In genomic region chr16:8669481-8669880, GRCh38 we compare ENCODE assay signal across 35 cellular contexts. TPM values are rescaled to one million over a fixed set of nuclear protein-coding genes. Genes with fewer than 3 reads are reported as not detected.
DNase-seq lines count a peak whose midpoint lies in the region; TF ChIP-seq lines count a peak whose summit lies in the region.
"Had no signal": no experiment of that assay in that cellular context is flagged by ENCODE, and none has a peak within 500 bp of the region (broad histone marks: within the 10 kb centered on the region; RNA-seq: fewer than 3 reads in every experiment).

No MANE protein-coding gene starts in this region.

- H3K27ac ChIP-seq in spleen: no peak overlapping the region
- H3K27ac ChIP-seq in thyroid gland: peak overlapping the region in 2 of 3 donors; percentile 22 to 27
- H3K27ac ChIP-seq in mammary epithelial cell (ENCODE audit: insufficient read depth, low read depth, low read length): no peak overlapping the region
- H3K27ac ChIP-seq: 22Rv1; A549; BLaER1; BLaER1 treated with 17β-estradiol and CSF1 and Interleukin-3, amounts not matched to agents 10 nM and 100 nM; C4-2B had no signal

- no TSS peak for BruUV-seq in mammary epithelial cell (replicated peaks; lab: Mats Ljungman, UMichigan)

- in situ Hi-C loops in mammary epithelial cell (cut with MboI; ENCODE audit: low sequenced_read_pairs in 2 of 2): no loop called here

- H3K27ac Mint-ChIP-seq in chondrocyte (ENCODE audit: unreplicated experiment): no peak overlapping the region
- H3K27ac Mint-ChIP-seq in activated T-helper 1 cell treated with anti-CD3 and anti-CD28 coated beads, Interleukin-12 subunit alpha, Interleukin-12 subunit beta, Interleukin-2, Interleukin-4 antibody, amounts not matched to agents 30 ng/mL and 10 ng/mL and 1 ng/mL, durations not matched to agents 14 hours and 24 hours and 36 hours: no peak overlapping the region
- H3K27ac Mint-ChIP-seq: B cell; CD4-positive, alpha-beta memory T cell; CD4-positive, alpha-beta T cell; CD4-positive, CD25-positive, alpha-beta regulatory T cell; CD8-positive, alpha-beta memory T cell; CD8-positive, alpha-beta T cell had no signal

- peaks cover 3% of the 10 kb centered on the region for H3K4me1 Mint-ChIP-seq in chondrocyte (ENCODE audit: low read depth)
- no peaks in the 10 kb centered on the region for H3K4me1 Mint-ChIP-seq in activated T-helper 1 cell treated with anti-CD3 and anti-CD28 coated beads, Interleukin-12 subunit alpha, Interleukin-12 subunit beta, Interleukin-2, Interleukin-4 antibody, amounts not matched to agents 30 ng/mL and 10 ng/mL and 1 ng/mL, durations not matched to agents 14 hours and 24 hours and 36 hours (ENCODE audit: low read depth)

- H3K4me3 ChIP-seq in spleen: no peak overlapping the region
- H3K4me3 ChIP-seq in thyroid gland (replicated peaks in 1 of 3): no peak overlapping the region
- H3K4me3 ChIP-seq in mammary epithelial cell (replicated peaks in 1 of 3; ENCODE audit: insufficient read depth in 1 of 3, low read depth in 2 of 3, low read length in 3 of 3): no peak overlapping the region
- H3K4me3 ChIP-seq: A549; BLaER1; BLaER1 treated with 17β-estradiol and CSF1 and Interleukin-3, amounts not matched to agents 10 nM and 100 nM had no signal

- no peaks in the 10 kb centered on the region for H4K20me1 ChIP-seq in mammary epithelial cell (ENCODE audit: insufficient read depth, low read length)
- H4K20me1 ChIP-seq: BLaER1 treated with 17β-estradiol and CSF1 and Interleukin-3, amounts not matched to agents 10 nM and 100 nM had no signal

- DNase-seq in chondrocyte (ENCODE audit: low spot score) (peak; percentile 3), left kidney (ENCODE audit: low read depth, low spot score) (peak; percentile 55), spleen (peak; percentile 4), thyroid gland (peak; percentile 76 to 77), NCI-H187 treated with DMSO at 0.1 percent for 48 hours (lab: John Stamatoyannopoulos, UW) (no peak), NK-92 (lab: John Stamatoyannopoulos, UW; ENCODE audit: unreplicated experiment) (no peak), mammary epithelial cell (no peak)
- DNase-seq in activated T-helper 1 cell treated with anti-CD3 and anti-CD28 coated beads, Interleukin-12 subunit alpha, Interleukin-12 subunit beta, Interleukin-2, Interleukin-4 antibody, amounts not matched to agents 30 ng/mL and 10 ng/mL and 1 ng/mL, durations not matched to agents 14 hours and 24 hours and 36 hours (ENCODE audit: low spot score): no peak
- DNase-seq: 8988T; ACHN; AML-193; BE2C; C1 segment of cervical spinal cord; Caco-2; Calu3; CD4-positive, alpha-beta memory T cell; CD4-positive, alpha-beta T cell; CD4-positive, CD25-positive, alpha-beta regulatory T cell; CD8-positive, alpha-beta memory T cell; CD8-positive, alpha-beta T cell; COR-L47; DMS 273 treated with DMSO at 0.1 percent for 48 hours; DMS153; DMS53; DMS79; DMS79 treated with DMSO at 0.1 percent for 48 hours; DND-41; EL had no signal

- H3K79me2 ChIP-seq in mammary epithelial cell (ENCODE audit: insufficient read depth, low read length): no peaks in the 10 kb centered on the region

- no peak for TF ChIP-seq POLR2A in spleen (IDR thresholded peaks at IDR 0.05)
- TF ChIP-seq POLR2A in thyroid gland (IDR thresholded peaks at IDR 0.05): no peak

- 87 to 100% (median 94%) methylated on average over 1 of the region's 1 CpG for WGBS in spleen, 5 donors
- 43 to 44% methylated on average over 1 of the region's 1 CpG for WGBS in thyroid gland, 2 donors
- 88% methylated on average over 1 of the region's 1 CpG for WGBS in mammary epithelial cell (ENCODE audit: low coverage, missing lambda C conversion rate)

- dilution Hi-C loops in mammary epithelial cell (cut with HindIII; ENCODE audit: low sequenced_read_pairs): no loop called here

- intact Hi-C loops in spleen (cut with DNase I; ENCODE audit: low total_unique reads): no loop called here
- intact Hi-C loops in thyroid gland (cut with DNase I): loop anchor here (5.0 kb wide), 1 partner anchor 123 kb away; no protein-coding TSS in a partner anchor
- intact Hi-C loops in activated T-helper 1 cell treated with anti-CD3 and anti-CD28 coated beads, Interleukin-12 subunit alpha, Interleukin-12 subunit beta, Interleukin-2, Interleukin-4 antibody, amounts not matched to agents 30 ng/mL and 10 ng/mL and 1 ng/mL, durations not matched to agents 14 hours and 24 hours and 36 hours (cut with micrococcal nuclease): no loop called here
- intact Hi-C loops in mammary epithelial cell (cut with micrococcal nuclease): loop anchor here (10.0 kb wide), 1 partner anchor 335 kb away; no protein-coding TSS in a partner anchor

- CTCF ChIA-PET in mammary epithelial cell (lab: Charles Lee; ENCODE audit: low non-redundant PET): interaction anchor here (0.6 kb wide), 1 partner anchor 103 kb away, joined by 4 read pairs; no protein-coding TSS in a partner anchor

- H3K27me3 Mint-ChIP-seq in chondrocyte (ENCODE audit: low read depth): no peaks in the 10 kb centered on the region
- peaks cover 3% of the 10 kb centered on the region for H3K27me3 Mint-ChIP-seq in activated T-helper 1 cell treated with anti-CD3 and anti-CD28 coated beads, Interleukin-12 subunit alpha, Interleukin-12 subunit beta, Interleukin-2, Interleukin-4 antibody, amounts not matched to agents 30 ng/mL and 10 ng/mL and 1 ng/mL, durations not matched to agents 14 hours and 24 hours and 36 hours (ENCODE audit: insufficient read depth)
- H3K27me3 Mint-ChIP-seq: B cell; CD4-positive, alpha-beta memory T cell; CD4-positive, alpha-beta T cell; CD8-positive, alpha-beta memory T cell had no signal

- H3K36me3 ChIP-seq in spleen (peaks cover 0 to 40% (median 21%) of the 10 kb centered on the region in 6 donors), thyroid gland (no peaks in the 10 kb centered on the region), mammary epithelial cell (ENCODE audit: insufficient read depth, low read length) (no peaks in the 10 kb centered on the region)
- H3K36me3 ChIP-seq: BE2C had no signal

- no peaks in the 10 kb centered on the region for H3K9me3 ChIP-seq in spleen
- H3K9me3 ChIP-seq in thyroid gland: no peaks in the 10 kb centered on the region
- H3K9me3 ChIP-seq in mammary epithelial cell (replicated peaks; ENCODE audit: insufficient read depth, low read length): no peaks in the 10 kb centered on the region
- H3K9me3 ChIP-seq: A549; BE2C; BLaER1; BLaER1 treated with 17β-estradiol and CSF1 and Interleukin-3, amounts not matched to agents 10 nM and 100 nM; Caco-2 had no signal

- TF ChIP-seq CTCF in chondrocyte (IDR thresholded peaks at IDR 0.05): no peak
- no peak for TF ChIP-seq CTCF in spleen (IDR thresholded peaks at IDR 0.05 in 8 of 11, conservative IDR thresholded peaks at IDR 0.05 in 3 of 11)
- no peak for TF ChIP-seq CTCF in thyroid gland (IDR thresholded peaks at IDR 0.05)
- TF ChIP-seq CTCF in mammary epithelial cell (conservative IDR thresholded peaks at IDR 0.05 in 1 of 2, IDR thresholded peaks at IDR 0.05 in 1 of 2; ENCODE audit: extremely low read depth in 1 of 2, insufficient read depth in 1 of 2, low read depth in 1 of 2, low read length in 2 of 2): no peak

- no peak overlapping the region for H3K9ac ChIP-seq in mammary epithelial cell (ENCODE audit: insufficient read depth, low read length)
- H3K9ac ChIP-seq: BLaER1; BLaER1 treated with 17β-estradiol and CSF1 and Interleukin-3, amounts not matched to agents 10 nM and 100 nM had no signal

- H3K4me1 ChIP-seq in spleen: peaks cover 0 to 10% (median 7%) of the 10 kb centered on the region in 6 donors
- H3K4me1 ChIP-seq in thyroid gland: peaks cover 22 to 30% of the 10 kb centered on the region in 2 donors
- H3K4me1 ChIP-seq in mammary epithelial cell (ENCODE audit: insufficient read depth, low read length): no peaks in the 10 kb centered on the region
- H3K4me1 ChIP-seq: A549 had no signal

- H3K4me2 ChIP-seq in mammary epithelial cell (ENCODE audit: insufficient read depth, low read depth, low read length): no peak overlapping the region
- H3K4me2 ChIP-seq: A549; BLaER1; BLaER1 treated with 17β-estradiol and CSF1 and Interleukin-3, amounts not matched to agents 10 nM and 100 nM had no signal

- H2AFZ ChIP-seq in mammary epithelial cell (ENCODE audit: low read depth, low read length): no peak overlapping the region

- H3K9me3 Mint-ChIP-seq in chondrocyte (ENCODE audit: low read depth): no peaks in the 10 kb centered on the region
- H3K9me3 Mint-ChIP-seq in activated T-helper 1 cell treated with anti-CD3 and anti-CD28 coated beads, Interleukin-12 subunit alpha, Interleukin-12 subunit beta, Interleukin-2, Interleukin-4 antibody, amounts not matched to agents 30 ng/mL and 10 ng/mL and 1 ng/mL, durations not matched to agents 14 hours and 24 hours and 36 hours: no peaks in the 10 kb centered on the region
- H3K9me3 Mint-ChIP-seq: CD4-positive, alpha-beta T cell; CD4-positive, CD25-positive, alpha-beta regulatory T cell; CD8-positive, alpha-beta memory T cell; CD8-positive, alpha-beta T cell had no signal

- no peak overlapping the region for H3K4me3 Mint-ChIP-seq in chondrocyte (ENCODE audit: unreplicated experiment)
- no peak overlapping the region for H3K4me3 Mint-ChIP-seq in activated T-helper 1 cell treated with anti-CD3 and anti-CD28 coated beads, Interleukin-12 subunit alpha, Interleukin-12 subunit beta, Interleukin-2, Interleukin-4 antibody, amounts not matched to agents 30 ng/mL and 10 ng/mL and 1 ng/mL, durations not matched to agents 14 hours and 24 hours and 36 hours
- H3K4me3 Mint-ChIP-seq: B cell; CD14-positive monocyte; CD4-positive, alpha-beta memory T cell; CD4-positive, alpha-beta T cell; CD4-positive, CD25-positive, alpha-beta regulatory T cell; CD8-positive, alpha-beta memory T cell; CD8-positive, alpha-beta T cell had no signal

- no peaks in the 10 kb centered on the region for H3K27me3 ChIP-seq in spleen (replicated peaks in 1 of 7)
- no peaks in the 10 kb centered on the region for H3K27me3 ChIP-seq in thyroid gland
- no peaks in the 10 kb centered on the region for H3K27me3 ChIP-seq in mammary epithelial cell (ENCODE audit: insufficient read depth, low read length)
- H3K27me3 ChIP-seq: BE2C; BLaER1; BLaER1 treated with 17β-estradiol and CSF1 and Interleukin-3, amounts not matched to agents 10 nM and 100 nM had no signal

- H3K36me3 Mint-ChIP-seq in chondrocyte (ENCODE audit: low read depth): no peaks in the 10 kb centered on the region
- no peaks in the 10 kb centered on the region for H3K36me3 Mint-ChIP-seq in activated T-helper 1 cell treated with anti-CD3 and anti-CD28 coated beads, Interleukin-12 subunit alpha, Interleukin-12 subunit beta, Interleukin-2, Interleukin-4 antibody, amounts not matched to agents 30 ng/mL and 10 ng/mL and 1 ng/mL, durations not matched to agents 14 hours and 24 hours and 36 hours (ENCODE audit: low read depth)

RNA-seq across cellular contexts. Expression of gene ABAT, which starts 4.9 kb away (rescaled TPM):
- total RNA-seq in chondrocyte: 2.1 to 3.1 TPM (median 2.1 TPM) in 3 replicates
- 10 to 100 TPM in 2 of 7 donors, 1 to 10 TPM in 5; 6.2 to 13.5 (median 9.0) TPM for total RNA-seq in spleen
- polyA plus RNA-seq in spleen: 1 to 10 TPM; 3.9 to 6.2 (median 5.1) TPM
- 10 to 100 TPM; 10.9 to 53.7 (median 35.9) TPM for total RNA-seq in thyroid gland
- total RNA-seq in activated T-helper 1 cell treated with anti-CD3 and anti-CD28 coated beads, Interleukin-12 subunit alpha, Interleukin-12 subunit beta, Interleukin-2, Interleukin-4 antibody, amounts not matched to agents 30 ng/mL and 10 ng/mL and 1 ng/mL, durations not matched to agents 14 hours and 24 hours and 36 hours: 7.3 and 7.7 TPM in 2 replicates
- 10 to 100 TPM; 13.6 to 20.5 TPM for total RNA-seq in mammary epithelial cell
- 7.4 TPM for polyA plus RNA-seq in mammary epithelial cell
- 8.6 TPM for polyA minus RNA-seq in mammary epithelial cell

RNA-seq across cellular contexts. Expression of gene METTL22, which starts 48.0 kb away (rescaled TPM):
- total RNA-seq in chondrocyte (33.5 to 39.9 TPM (median 33.9 TPM) in 3 replicates), spleen (10 to 100 TPM; 35.7 to 58.8 (median 47.5) TPM), thyroid gland (10 to 100 TPM; 16.5 to 43.2 (median 18.8) TPM), mammary epithelial cell (10 to 100 TPM; 35.2 to 40.9 TPM)
- polyA plus RNA-seq in spleen (10 to 100 TPM; 14.8 to 23.7 (median 22.2) TPM), mammary epithelial cell (21.2 TPM)
- 30.0 and 32.0 TPM in 2 replicates for total RNA-seq in activated T-helper 1 cell treated with anti-CD3 and anti-CD28 coated beads, Interleukin-12 subunit alpha, Interleukin-12 subunit beta, Interleukin-2, Interleukin-4 antibody, amounts not matched to agents 30 ng/mL and 10 ng/mL and 1 ng/mL, durations not matched to agents 14 hours and 24 hours and 36 hours
- polyA minus RNA-seq in mammary epithelial cell: 19.6 TPM

Comparison
In these comparisons a context has a peak if more than half of its experiments do, and no peak if none do; other contexts are left out.
1. DNase-seq: peak in chondrocyte (single experiment), left kidney (single experiment), spleen (single experiment) and thyroid gland (2 of 2); none in NCI-H187 treated with DMSO at 0.1 percent for 48 hours (single experiment), NK-92 (single experiment), activated T-helper 1 cell treated with anti-CD3 and anti-CD28 coated beads, Interleukin-12 subunit alpha, Interleukin-12 subunit beta, Interleukin-2, Interleukin-4 antibody, amounts not matched to agents 30 ng/mL and 10 ng/mL and 1 ng/mL, durations not matched to agents 14 hours and 24 hours and 36 hours (single experiment) and mammary epithelial cell (single experiment).
2. H3K27ac ChIP-seq: peak in thyroid gland (2 of 3); none in spleen (0 of 8) and mammary epithelial cell (single experiment).
3. intact Hi-C loops: an anchor here in thyroid gland (5.0 kb wide) and mammary epithelial cell (10.0 kb wide); none called in spleen and activated T-helper 1 cell treated with anti-CD3 and anti-CD28 coated beads, Interleukin-12 subunit alpha, Interleukin-12 subunit beta, Interleukin-2, Interleukin-4 antibody, amounts not matched to agents 30 ng/mL and 10 ng/mL and 1 ng/mL, durations not matched to agents 14 hours and 24 hours and 36 hours.